ENCODE assay signal across 16 cellular contexts in the genomic region with DNA sequence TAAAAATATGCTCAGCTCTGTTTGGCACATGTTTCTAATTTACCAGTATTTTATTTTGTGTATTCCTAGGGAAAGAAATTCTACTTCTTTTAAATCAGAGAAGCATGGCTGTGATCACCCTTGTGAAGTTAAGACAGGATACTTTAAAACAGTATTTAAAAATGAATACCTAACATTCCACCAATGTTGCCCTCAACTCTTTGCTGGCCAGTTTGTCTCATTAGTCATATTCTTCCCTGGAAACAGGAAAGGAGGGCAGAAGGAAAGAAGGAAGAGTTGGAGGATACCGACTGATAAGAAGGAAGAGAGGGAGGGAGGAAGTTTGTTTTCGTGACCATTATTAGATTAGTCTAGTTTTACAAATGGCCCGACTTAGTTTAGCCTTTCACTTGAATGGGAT.
DNase-seq lines count a peak whose midpoint lies in the region; ATAC-seq and TF ChIP-seq lines count a peak whose summit lies in the region.
"Had no signal": no experiment of that assay in that cellular context is flagged by ENCODE, and none has a peak within 500 bp of the region (broad histone marks: within the 10 kb centered on the region; RNA-seq: fewer than 3 reads in every experiment).

No MANE protein-coding gene starts in this region.

- no peak overlapping the region for H3K27ac ChIP-seq in mesendoderm (ENCODE audit: low read depth, low read length)

- WGBS in mesendoderm (ENCODE audit: extremely low coverage, insufficient coverage, low lambda C conversion rate), result no CpG with 5 or more reads among the region's 3 CpGs

- H2BK15ac ChIP-seq in mesendoderm (replicated peaks; ENCODE audit: low read depth), result no peak overlapping the region

- H4K5ac ChIP-seq in mesendoderm (ENCODE audit: low read length), result no peak overlapping the region

- H3K27me3 ChIP-seq in mesendoderm (ENCODE audit: insufficient read depth, low read length, poor library complexity), result no peaks in the 10 kb centered on the region

- no peaks in the 10 kb centered on the region for H3K79me1 ChIP-seq in mesendoderm (ENCODE audit: low read length)

- ATAC-seq in GM19467 (IDR thresholded peaks at IDR 0.05; ENCODE audit: unreplicated experiment) (no peak), HG03520 (IDR thresholded peaks at IDR 0.05; ENCODE audit: unreplicated experiment) (no peak)
- ATAC-seq: GM12878 had no signal

- no peaks in the 10 kb centered on the region for H3K4me1 ChIP-seq in mesendoderm (ENCODE audit: control insufficient read depth, low read depth, low read length)

- TF ChIP-seq CTCF in choroid plexus epithelial cell (conservative IDR thresholded peaks at IDR 0.05; ENCODE audit: low read depth, low read length), result no peak

- H3K36me3 ChIP-seq in mesendoderm (ENCODE audit: control insufficient read depth, insufficient read depth, low read length), result no peaks in the 10 kb centered on the region

- H3K23ac ChIP-seq in mesendoderm (ENCODE audit: low read length), result no peak overlapping the region

- no peak overlapping the region for H2BK120ac ChIP-seq in mesendoderm (ENCODE audit: low read depth, low read length)

- no peak overlapping the region for H2BK5ac ChIP-seq in mesendoderm (ENCODE audit: low read length)

- no peak overlapping the region for H2AK5ac ChIP-seq in mesendoderm (ENCODE audit: low read length)

- H3K79me2 ChIP-seq in mesendoderm (ENCODE audit: control insufficient read depth, insufficient read depth, low read length), result no peaks in the 10 kb centered on the region

- no peak overlapping the region for H3K56ac ChIP-seq in mesendoderm (ENCODE audit: low read length)

- no peak overlapping the region for H3K18ac ChIP-seq in mesendoderm (ENCODE audit: low read length)

- no peak overlapping the region for H3K9ac ChIP-seq in mesendoderm (ENCODE audit: low read length)

- H3K4me3 ChIP-seq in choroid plexus epithelial cell (ENCODE audit: low read depth, low read length), result no peak overlapping the region
- no peak overlapping the region for H3K4me3 ChIP-seq in mesendoderm (ENCODE audit: low read length)
- H3K4me3 ChIP-seq: GM12878 had no signal

- peak; percentile 17 for DNase-seq in AG08396 (ENCODE audit: low spot score)
- peak; percentile 52 for DNase-seq in LHCN-M2 (ENCODE audit: low read depth)
- DNase-seq in choroid plexus epithelial cell (ENCODE audit: low read depth), result peak; percentile 58
- DNase-seq in mesendoderm, result peak; percentile 63
- DNase-seq in HK-2 (ENCODE audit: unreplicated experiment), result no peak
- no peak for DNase-seq in SK-N-DZ (ENCODE audit: low spot score)
- DNase-seq: activated CD4-positive, alpha-beta T cell treated with anti-CD3 and anti-CD28 coated beads, Interleukin-2, amount 50 U/mL, for 48 hours; activated effector memory CD4-positive, alpha-beta T cell treated with anti-CD3 and anti-CD28 coated beads, Interleukin-2, amount 50 U/mL, for 16 hours; caudate nucleus; H9; NCI-H1105; stimulated activated CD4-positive, alpha-beta T cell treated with anti-CD3 and anti-CD28 coated beads, Interleukin-2, amount 100 ng/mL, for 24 hours; T-helper 9 cell had no signal

- no peak overlapping the region for H4K8ac ChIP-seq in mesendoderm (ENCODE audit: low read depth, low read length)

- H3K4ac ChIP-seq in mesendoderm (ENCODE audit: low read depth, low read length), result no peak overlapping the region

- no peak overlapping the region for H3K4me2 ChIP-seq in mesendoderm (ENCODE audit: low read length)

Comparison
In these comparisons a context has a peak if more than half of its experiments do, and no peak if none do; other contexts are left out.
1. DNase-seq: peak in AG08396 (single experiment), LHCN-M2 (single experiment), choroid plexus epithelial cell (single experiment) and mesendoderm (single experiment); none in HK-2 (single experiment) and SK-N-DZ (single experiment).